12 cellular contexts compared by ENCODE assay signal in the genomic region with DNA sequence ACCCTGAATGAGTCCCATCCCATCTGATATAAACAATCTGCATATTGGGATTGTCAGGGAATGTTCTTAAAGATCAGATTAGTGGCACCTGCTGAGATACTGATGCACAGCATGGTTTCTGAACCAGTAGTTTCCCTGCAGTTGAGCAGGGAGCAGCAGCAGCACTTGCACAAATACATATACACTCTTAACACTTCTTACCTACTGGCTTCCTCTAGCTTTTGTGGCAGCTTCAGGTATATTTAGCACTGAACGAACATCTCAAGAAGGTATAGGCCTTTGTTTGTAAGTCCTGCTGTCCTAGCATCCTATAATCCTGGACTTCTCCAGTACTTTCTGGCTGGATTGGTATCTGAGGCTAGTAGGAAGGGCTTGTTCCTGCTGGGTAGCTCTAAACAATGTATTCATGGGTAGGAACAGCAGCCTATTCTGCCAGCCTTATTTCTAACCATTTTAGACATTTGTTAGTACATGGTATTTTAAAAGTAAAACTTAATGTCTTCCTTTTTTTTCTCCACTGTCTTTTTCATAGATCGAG. TPM values are rescaled to one million over a fixed set of nuclear protein-coding genes. Genes with fewer than 3 reads are reported as not detected.
DNase-seq lines count a peak whose midpoint lies in the region; ATAC-seq, FAIRE-seq and TF ChIP-seq lines count a peak whose summit lies in the region.
"Had no signal": no experiment of that assay in that cellular context is flagged by ENCODE, and none has a peak within 500 bp of the region (broad histone marks: within the 10 kb centered on the region; RNA-seq: fewer than 3 reads in every experiment).

No MANE protein-coding gene starts in this region.

- H4K91ac ChIP-seq in H9 (ENCODE audit: insufficient read length, low read depth, low read length): no peak overlapping the region

- H3K4me2 ChIP-seq in OCI-LY3 (ENCODE audit: low read length) (peak overlapping the region; percentile 92), H9 (ENCODE audit: insufficient read depth, insufficient read length, low read length) (no peak overlapping the region)
- H3K4me2 ChIP-seq: SK-N-SH had no signal

- H3K79me1 ChIP-seq in H9 (ENCODE audit: insufficient read depth, low read depth, low read length, poor library complexity, severe bottlenecking): no peaks in the 10 kb centered on the region

- H2AFZ ChIP-seq in OCI-LY3 (ENCODE audit: low read depth, low read length) (no peak overlapping the region), H9 (ENCODE audit: low read length) (no peak overlapping the region)

- no peak overlapping the region for H2BK12ac ChIP-seq in H9 (ENCODE audit: insufficient read length, low read depth, low read length)

- H3K56ac ChIP-seq in H9 (ENCODE audit: insufficient read length, low read depth, low read length): no peak overlapping the region

- WGBS in heart left ventricle, 4 donors: 56 to 83% (median 58%) methylated on average over 2 of the region's 2 CpGs
- no CpG with 5 or more reads among the region's 2 CpGs for WGBS in H9 (ENCODE audit: extremely low coverage, insufficient read length, low lambda C conversion rate)

- H3K9ac ChIP-seq in OCI-LY3 (ENCODE audit: low read length) (no peak overlapping the region), H9 (ENCODE audit: extremely low read depth, insufficient read length, low read length) (no peak overlapping the region)
- H3K9ac ChIP-seq: SK-N-SH had no signal

- DNase-seq in heart left ventricle (no peak), left ventricle myocardium superior (no peak), Peyer's patch (no peak), H9 (no peak), D721Med (ENCODE audit: insufficient read length, low spot score) (no peak)
- DNase-seq in effector memory CD8-positive, alpha-beta T cell: no peak
- no peak for DNase-seq in stimulated activated naive CD8-positive, alpha-beta T cell treated with anti-CD3 and anti-CD28 coated beads, Interleukin-15, amount 100 ng/mL, for 72 hours
- DNase-seq: SK-N-SH; stimulated activated CD4-positive, alpha-beta T cell treated with anti-CD3 and anti-CD28 coated beads, Interleukin-2, amount 100 ng/mL, for 48 hours had no signal

- no peak overlapping the region for H2BK15ac ChIP-seq in H9 (ENCODE audit: low read depth, low read length)

- H3K14ac ChIP-seq in H9 (ENCODE audit: insufficient read depth, low read length): no peak overlapping the region

- no peak overlapping the region for H3K18ac ChIP-seq in H9 (ENCODE audit: insufficient read length, low read depth, low read length)

- H3K9me3 Mint-ChIP-seq in effector memory CD8-positive, alpha-beta T cell: no peaks in the 10 kb centered on the region
- no peaks in the 10 kb centered on the region for H3K9me3 Mint-ChIP-seq in stimulated activated naive CD8-positive, alpha-beta T cell treated with anti-CD3 and anti-CD28 coated beads, Interleukin-15, amount 100 ng/mL, for 72 hours
- H3K9me3 Mint-ChIP-seq in H9: no peaks in the 10 kb centered on the region

- no peak overlapping the region for H2BK5ac ChIP-seq in H9 (ENCODE audit: insufficient read length, low read length)

- H3K4me1 Mint-ChIP-seq in effector memory CD8-positive, alpha-beta T cell (ENCODE audit: low read depth in 2 of 2): peaks cover 66 to 76% of the 10 kb centered on the region in 2 donors
- H3K4me1 Mint-ChIP-seq in stimulated activated naive CD8-positive, alpha-beta T cell treated with anti-CD3 and anti-CD28 coated beads, Interleukin-15, amount 100 ng/mL, for 72 hours: peaks cover 86% of the 10 kb centered on the region
- peaks cover 10 to 13% of the 10 kb centered on the region in 2 experiments for H3K4me1 Mint-ChIP-seq in H9

- no peak for TF ChIP-seq POLR2A in heart left ventricle (IDR thresholded peaks at IDR 0.05)
- no peak for TF ChIP-seq POLR2A in Peyer's patch (IDR thresholded peaks at IDR 0.05)

- H3K79me2 ChIP-seq in OCI-LY3 (ENCODE audit: low read length) (peaks cover 78% of the 10 kb centered on the region), H9 (ENCODE audit: insufficient read depth, low read length) (no peaks in the 10 kb centered on the region; the same call in 1 of the 2 replicates)

- peak overlapping the region; percentile 100 for H3K27ac Mint-ChIP-seq in effector memory CD8-positive, alpha-beta T cell
- H3K27ac Mint-ChIP-seq in stimulated activated naive CD8-positive, alpha-beta T cell treated with anti-CD3 and anti-CD28 coated beads, Interleukin-15, amount 100 ng/mL, for 72 hours: peak overlapping the region; percentile 100
- H3K27ac Mint-ChIP-seq in H9: no peak overlapping the region

- peaks cover 2 to 82% (median 46%) of the 10 kb centered on the region in 9 donors for H3K36me3 ChIP-seq in heart left ventricle
- H3K36me3 ChIP-seq in OCI-LY3 (replicated peaks; ENCODE audit: low read depth, low read length): peaks cover 76% of the 10 kb centered on the region
- H3K36me3 ChIP-seq in Peyer's patch: peaks cover 0 to 49% (median 0%) of the 10 kb centered on the region in 3 donors

- peak overlapping the region; percentile 100 for H3K4me3 Mint-ChIP-seq in effector memory CD8-positive, alpha-beta T cell
- peak overlapping the region; percentile 87 to 97 for H3K4me3 Mint-ChIP-seq in stimulated activated naive CD8-positive, alpha-beta T cell treated with anti-CD3 and anti-CD28 coated beads, Interleukin-15, amount 100 ng/mL, for 72 hours
- no peak overlapping the region for H3K4me3 Mint-ChIP-seq in H9

- H3K23ac ChIP-seq in H9 (ENCODE audit: insufficient read length, low read depth, low read length): no peak overlapping the region

- FAIRE-seq in D721Med (lab: Jason Lieb, UNC): no peak
- FAIRE-seq: H54 had no signal

- H2AK5ac ChIP-seq in H9 (ENCODE audit: insufficient read length, low read length): no peak overlapping the region

- TF ChIP-seq CTCF in heart left ventricle (IDR thresholded peaks at IDR 0.05): no peak
- no peak for TF ChIP-seq CTCF in OCI-LY3 (IDR thresholded peaks at IDR 0.05; ENCODE audit: low read depth, low read length)
- TF ChIP-seq CTCF in Peyer's patch (IDR thresholded peaks at IDR 0.05): no peak
- no peak for TF ChIP-seq CTCF in H9 (conservative IDR thresholded peaks at IDR 0.05)
- TF ChIP-seq CTCF in D721Med (IDR thresholded peaks at IDR 0.05; ENCODE audit: insufficient read depth, missing control alignments): no peak

- H4K8ac ChIP-seq in H9 (replicated peaks; ENCODE audit: insufficient read length, low read depth, low read length): no peak overlapping the region

- H3K4me1 ChIP-seq in heart left ventricle (peaks cover 0 to 76% (median 27%) of the 10 kb centered on the region in 12 donors), OCI-LY3 (ENCODE audit: low read length) (peaks cover 76% of the 10 kb centered on the region), Peyer's patch (peaks cover 0 to 35% (median 14%) of the 10 kb centered on the region in 4 donors), H9 (ENCODE audit: insufficient read depth, low read length) (no peaks in the 10 kb centered on the region)

- no peaks in the 10 kb centered on the region for H3K9me3 ChIP-seq in heart left ventricle
- no peaks in the 10 kb centered on the region for H3K9me3 ChIP-seq in OCI-LY3 (ENCODE audit: insufficient read depth, low read length)
- H3K9me3 ChIP-seq in Peyer's patch: no peaks in the 10 kb centered on the region
- H3K9me3 ChIP-seq in H9 (ENCODE audit: control insufficient read depth, low read depth, low read length): no peaks in the 10 kb centered on the region
- H3K9me3 ChIP-seq: SK-N-SH had no signal

- intact Hi-C loops in heart left ventricle (cut with DNase I) (no loop called here), left ventricle myocardium superior (cut with micrococcal nuclease) (no loop called here)

- H2BK120ac ChIP-seq in H9 (ENCODE audit: low read depth, low read length, poor library complexity, severe bottlenecking): no peak overlapping the region

- no peaks in the 10 kb centered on the region for H3K27me3 Mint-ChIP-seq in effector memory CD8-positive, alpha-beta T cell
- no peaks in the 10 kb centered on the region for H3K27me3 Mint-ChIP-seq in stimulated activated naive CD8-positive, alpha-beta T cell treated with anti-CD3 and anti-CD28 coated beads, Interleukin-15, amount 100 ng/mL, for 72 hours
- peaks cover 15% of the 10 kb centered on the region for H3K27me3 Mint-ChIP-seq in H9 (ENCODE audit: low read depth)

- no peak overlapping the region for H4K5ac ChIP-seq in H9 (ENCODE audit: insufficient read length, low read depth, low read length)

- no peak overlapping the region for H2BK20ac ChIP-seq in H9 (ENCODE audit: low read depth, low read length, poor library complexity, severe bottlenecking)

- ATAC-seq in heart left ventricle (no peak), left ventricle myocardium superior (no peak)
- ATAC-seq in effector memory CD8-positive, alpha-beta T cell (replicated peaks): no peak
- ATAC-seq in stimulated activated naive CD8-positive, alpha-beta T cell treated with anti-CD3 and anti-CD28 coated beads, Interleukin-15, amount 100 ng/mL, for 72 hours: no peak

- H3K27ac ChIP-seq in heart left ventricle (peak overlapping the region in 10 of 12 donors; percentile 10 to 100 (median 42)), OCI-LY3 (ENCODE audit: low read length) (peak overlapping the region; percentile 96), Peyer's patch (peak overlapping the region in 1 of 4 donors; percentile 98), H9 (ENCODE audit: insufficient read length, low read depth, low read length) (no peak overlapping the region)
- H3K27ac ChIP-seq: coronary artery had no signal

- no peak overlapping the region for H3T11ph ChIP-seq in H9 (ENCODE audit: low read length)

- H3K36me3 Mint-ChIP-seq in effector memory CD8-positive, alpha-beta T cell (ENCODE audit: insufficient read depth): peaks cover 100% of the 10 kb centered on the region
- peaks cover 2 to 15% (median 14%) of the 10 kb centered on the region in 3 experiments; a peak in 5 of 7 replicates for H3K36me3 Mint-ChIP-seq in H9 (ENCODE audit: insufficient read depth in 1 of 3, low read depth in 3 of 3)

- H4K20me1 ChIP-seq in OCI-LY3 (ENCODE audit: insufficient read depth, low read length): peaks cover 68% of the 10 kb centered on the region
- H4K20me1 ChIP-seq in H9 (ENCODE audit: control insufficient read depth, insufficient read depth, insufficient read length): no peaks in the 10 kb centered on the region

- no peak overlapping the region for H3K4ac ChIP-seq in H9 (ENCODE audit: low read depth, low read length)

- H3K27me3 ChIP-seq in heart left ventricle: no peaks in the 10 kb centered on the region
- no peaks in the 10 kb centered on the region for H3K27me3 ChIP-seq in OCI-LY3 (ENCODE audit: low read depth, low read length)
- no peaks in the 10 kb centered on the region for H3K27me3 ChIP-seq in Peyer's patch
- H3K27me3 ChIP-seq in H9 (ENCODE audit: insufficient read depth, low read length): no peaks in the 10 kb centered on the region; the same call in 1 of the 2 replicates

- H3K4me3 ChIP-seq in heart left ventricle: peak overlapping the region in 6 of 12 donors; percentile 80 to 95 (median 86)
- H3K4me3 ChIP-seq in OCI-LY3 (ENCODE audit: low read length): peak overlapping the region; percentile 96
- H3K4me3 ChIP-seq in Peyer's patch: peak overlapping the region in 2 of 4 donors; percentile 74 to 77
- H3K4me3 ChIP-seq: coronary artery had no signal

- peaks cover 10% of the 10 kb centered on the region for H3K23me2 ChIP-seq in H9 (ENCODE audit: insufficient read length, low read depth, low read length, poor library complexity, severe bottlenecking)

RNA-seq across cellular contexts. Expression of a gene that starts 4.5 kb away (rescaled TPM):
- total RNA-seq in heart left ventricle (1,000 to 10,000 TPM; 1,033 to 5,448 (median 1,200) TPM), left ventricle myocardium superior (1,156 TPM), Peyer's patch (over 10,000 TPM in 1 of 4 donors, 1,000 to 10,000 TPM in 3; 2,244 to 13,999 (median 5,894) TPM), H9 (2021) (74.3 and 81.0 TPM in 2 replicates)
- 1,000 to 10,000 TPM in 1 of 2 donors, 100 to 1,000 TPM in 1; 808 to 1,959 TPM for polyA plus RNA-seq in heart left ventricle

RNA-seq across cellular contexts. Expression of a gene that starts 4.7 kb away (rescaled TPM):
- total RNA-seq in heart left ventricle (1 to 10 TPM in 7 of 9 donors, under 1 TPM in 1, not detected in 1; 0.49 to 4.2 (median 2.6) TPM), left ventricle myocardium superior (3.0 TPM), Peyer's patch (10 to 100 TPM in 2 of 4 donors, 1 to 10 TPM in 2; 4.0 to 35.5 (median 9.5) TPM), H9 (2021) (0.46 and 0.55 TPM in 2 replicates)
- 1 to 10 TPM in 1 of 2 donors, under 1 TPM in 1; 0.44 to 3.3 TPM for polyA plus RNA-seq in heart left ventricle

RNA-seq across cellular contexts. Expression of a gene that starts 20.5 kb away (rescaled TPM):
- total RNA-seq in heart left ventricle (100 to 1,000 TPM in 1 of 9 donors, 10 to 100 TPM in 8; 32.6 to 122 (median 60.7) TPM), left ventricle myocardium superior (55.2 TPM), Peyer's patch (10 to 100 TPM in 2 of 4 donors, 1 to 10 TPM in 2; 6.7 to 11.7 (median 8.9) TPM), H9 (2021) (3.8 and 4.3 TPM in 2 replicates)
- polyA plus RNA-seq in heart left ventricle: 10 to 100 TPM; 39.1 to 53.9 TPM

RNA-seq across cellular contexts. Expression of a gene that starts 52.4 kb away (rescaled TPM):
- total RNA-seq in heart left ventricle: 10 to 100 TPM; 35.4 to 69.4 (median 48.8) TPM
- 10 to 100 TPM; 17.5 to 24.1 TPM for polyA plus RNA-seq in heart left ventricle
- total RNA-seq in left ventricle myocardium superior: 40.9 TPM
- 100 to 1,000 TPM; 125 to 215 (median 167) TPM for total RNA-seq in Peyer's patch
- total RNA-seq in H9 (2021): 38.3 and 43.8 TPM in 2 replicates

Comparison
In these comparisons a context has a peak if more than half of its experiments do, and no peak if none do; other contexts are left out.
1. H3K27ac Mint-ChIP-seq: peak in effector memory CD8-positive, alpha-beta T cell (2 of 2) and stimulated activated naive CD8-positive, alpha-beta T cell treated with anti-CD3 and anti-CD28 coated beads, Interleukin-15, amount 100 ng/mL, for 72 hours (2 of 2); none in H9 (0 of 3).
2. H3K4me3 Mint-ChIP-seq: peak in effector memory CD8-positive, alpha-beta T cell (2 of 2) and stimulated activated naive CD8-positive, alpha-beta T cell treated with anti-CD3 and anti-CD28 coated beads, Interleukin-15, amount 100 ng/mL, for 72 hours (2 of 2); none in H9 (0 of 2).
3. RNA of a gene that starts 4.5 kb away (total RNA-seq): 2,244 to 13,999 TPM in Peyer's patch, 1,033 to 5,448 TPM in heart left ventricle and 1,156 TPM in left ventricle myocardium superior (single experiment); 74.3 to 81.0 TPM in H9; every median in the first group is over 10 times any median in the second.